In the genomic region with DNA sequence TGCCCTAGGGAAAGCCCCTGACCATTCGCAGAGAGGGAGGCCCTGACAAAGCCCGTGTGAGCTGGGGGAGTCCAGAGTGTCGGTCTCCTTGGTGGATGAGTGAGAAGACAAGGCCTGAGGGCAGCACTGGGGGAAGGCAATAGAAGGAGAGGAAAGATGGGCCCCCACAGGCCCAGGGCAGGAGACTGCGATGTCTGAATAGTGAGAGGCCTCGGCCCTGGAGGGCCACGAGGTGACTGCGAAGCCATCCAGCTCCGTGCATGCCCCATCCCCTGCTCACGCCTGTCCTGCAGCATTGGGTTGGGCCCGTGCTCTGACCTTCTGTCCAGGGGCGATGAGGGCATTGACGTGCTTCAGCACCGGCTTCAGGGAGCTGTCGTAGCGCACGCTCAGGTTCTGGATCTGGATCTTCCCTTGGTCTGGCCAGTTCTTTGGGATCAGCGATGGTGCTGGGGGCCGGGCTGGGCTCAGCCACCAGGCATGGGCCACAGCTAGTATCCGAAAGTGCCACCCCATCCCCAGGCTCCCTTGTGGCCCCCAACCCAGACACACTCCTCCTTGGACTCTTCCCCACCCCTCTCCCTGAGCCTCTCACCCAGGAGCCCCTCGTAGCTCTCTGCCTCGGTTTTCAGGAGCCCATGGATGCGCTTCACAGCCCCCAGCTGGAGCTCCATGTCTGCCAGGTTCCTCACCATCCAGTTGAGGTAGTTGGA, we compare ENCODE assay signal across 19 cellular contexts. TPM values are rescaled to one million over a fixed set of nuclear protein-coding genes. Genes with fewer than 3 reads are reported as not detected.
DNase-seq lines count a peak whose midpoint lies in the region; ATAC-seq, FAIRE-seq and TF ChIP-seq lines count a peak whose summit lies in the region.
"Had no signal": no experiment of that assay in that cellular context is flagged by ENCODE, and none has a peak within 500 bp of the region (broad histone marks: within the 10 kb centered on the region; RNA-seq: fewer than 3 reads in every experiment).

No MANE protein-coding gene starts in this region.

- H3K79me2 ChIP-seq in SK-N-SH (ENCODE audit: insufficient read depth) (no peaks in the 10 kb centered on the region), trophoblast cell (ENCODE audit: control insufficient read depth, insufficient read depth, low read length, poor library complexity) (no peaks in the 10 kb centered on the region)

- no peak for TF ChIP-seq CTCF in SK-N-SH (IDR thresholded peaks at IDR 0.05)
- no peak for TF ChIP-seq CTCF in GM13976 (IDR thresholded peaks at IDR 0.05; ENCODE audit: borderline replicate concordance, control extremely low read depth, extremely low read depth, insufficient read depth, missing control alignments)

- in situ Hi-C loops in GM13976 (cut with MboI; ENCODE audit: low sequenced_read_pairs, unreplicated experiment), result no loop called here

- no peak overlapping the region for H3K14ac ChIP-seq in trophoblast cell (ENCODE audit: low read length)

- H4K20me1 ChIP-seq in SK-N-SH (ENCODE audit: insufficient read depth), result no peaks in the 10 kb centered on the region

- no peak overlapping the region for H3K23ac ChIP-seq in trophoblast cell (ENCODE audit: low read length)

- H3K9me3 Mint-ChIP-seq in dendritic cell treated with granulocyte-macrophage colony-stimulating factor and Interleukin-4, amounts not matched to agents 40 ng/mL and 50 ng/mL, for 4 days, result no peaks in the 10 kb centered on the region
- H3K9me3 Mint-ChIP-seq: CD8-positive, alpha-beta T cell had no signal

- no peak overlapping the region for H2AK5ac ChIP-seq in trophoblast cell (ENCODE audit: low read length)

- H4K12ac ChIP-seq in trophoblast cell (ENCODE audit: low read depth, low read length), result no peak overlapping the region

- WGBS in SK-N-SH (ENCODE audit: low lambda C conversion rate), result 58% methylated on average over 14 of the region's 22 CpGs
- whole genome bisulfite sequencing in trophoblast cell (ENCODE audit: extremely low coverage, insufficient coverage, insufficient read length), result no CpG with 5 or more reads among the region's 22 CpGs

- H3K27ac ChIP-seq in SK-N-SH (ENCODE audit: low read depth in 2 of 2, low read length in 1 of 2) (no peak overlapping the region), trophoblast cell (ENCODE audit: low read depth, low read length) (no peak overlapping the region)
- H3K27ac ChIP-seq: 22Rv1, GM23248 had no signal

- no peak overlapping the region for H4K8ac ChIP-seq in trophoblast cell (ENCODE audit: low read depth, low read length)

- DNase-seq in SK-N-SH, result peak; percentile 7
- peak; percentile 20 for DNase-seq in GM13976 (ENCODE audit: low spot score)
- DNase-seq in trophoblast cell, result no peak
- no peak for DNase-seq in NCI-H1930 (lab: John Stamatoyannopoulos, UW)
- no peak for DNase-seq in GM12892 (ENCODE audit: insufficient read length)
- DNase-seq: CD8-positive, alpha-beta T cell; COR-L47; DND-41; GDM1; GM23248 had no signal

- no peak for TF ChIP-seq EP300 in SK-N-SH (IDR thresholded peaks at IDR 0.05; ENCODE audit: borderline replicate concordance in 1 of 2, low read depth in 1 of 2, low read length in 1 of 2)

- ATAC-seq in SK-N-SH treated with all-trans-retinoic acid at 6 μM for 48 hours (no peak), HG03378 (IDR thresholded peaks at IDR 0.05; ENCODE audit: unreplicated experiment) (no peak)
- ATAC-seq: CD8-positive, alpha-beta T cell had no signal

- POLR2A ChIA-PET in SK-N-SH (lab: Yijun Ruan, JAX), result no interaction called here

- no peaks in the 10 kb centered on the region for H3K79me1 ChIP-seq in trophoblast cell (ENCODE audit: low read length)

- H2AFZ ChIP-seq in SK-N-SH (ENCODE audit: low read depth) (no peak overlapping the region), trophoblast cell (ENCODE audit: insufficient read depth, low read length, poor library complexity) (no peak overlapping the region)
- H2AFZ ChIP-seq: GM23248 had no signal

- H3F3A ChIP-seq in SK-N-SH (replicated peaks; ENCODE audit: insufficient read depth), result no peaks in the 10 kb centered on the region

- intact Hi-C loops in dendritic cell treated with granulocyte-macrophage colony-stimulating factor and Interleukin-4, amounts not matched to agents 40 ng/mL and 50 ng/mL, for 4 days (cut with micrococcal nuclease), result no loop called here

- no peaks in the 10 kb centered on the region for H3K36me3 Mint-ChIP-seq in dendritic cell treated with granulocyte-macrophage colony-stimulating factor and Interleukin-4, amounts not matched to agents 40 ng/mL and 50 ng/mL, for 4 days (ENCODE audit: low read depth)
- H3K36me3 Mint-ChIP-seq: CD14-positive monocyte; CD8-positive, alpha-beta T cell had no signal

- no peak overlapping the region for H2BK5ac ChIP-seq in trophoblast cell (ENCODE audit: low read depth, low read length, poor library complexity)

- CTCF ChIA-PET in SK-N-SH (lab: Yijun Ruan, JAX), result interaction anchor here (0.7 to 3.5 kb wide), 7 partner anchors 8 to 334 kb away, joined by 3 to 20 read pairs (median 4); a partner anchor contains a TSS

- H3K4ac ChIP-seq in trophoblast cell (ENCODE audit: low read depth, low read length), result no peak overlapping the region

- no peaks in the 10 kb centered on the region for H3K9me2 ChIP-seq in SK-N-SH

- no peak overlapping the region for H4K91ac ChIP-seq in trophoblast cell (ENCODE audit: low read depth, low read length)

- H3K27me3 ChIP-seq in SK-N-SH (ENCODE audit: insufficient read depth) (peaks cover 6% of the 10 kb centered on the region; the same call in 1 of the 2 replicates), trophoblast cell (ENCODE audit: insufficient read depth, low read length) (no peaks in the 10 kb centered on the region)

- no peak overlapping the region for H3K4me2 ChIP-seq in SK-N-SH
- no peak overlapping the region for H3K4me2 ChIP-seq in trophoblast cell (ENCODE audit: low read length)

- H2BK12ac ChIP-seq in trophoblast cell (ENCODE audit: low read length), result no peak overlapping the region

- H3K4me3 ChIP-seq in SK-N-SH (ENCODE audit: low read depth in 2 of 2, low read length in 1 of 2) (no peak overlapping the region), trophoblast cell (ENCODE audit: low read depth, low read length) (peak overlapping the region; percentile 45)
- H3K4me3 ChIP-seq: GM23248 had no signal

- H3K4me1 ChIP-seq in SK-N-SH (ENCODE audit: control insufficient read depth in 1 of 2, insufficient read depth in 2 of 2, low read depth in 1 of 2, low read length in 1 of 2) (no peaks in the 10 kb centered on the region; a peak in 1 of 4 replicates), trophoblast cell (ENCODE audit: control insufficient read depth in 1 of 2, insufficient read depth in 2 of 2, low read length in 2 of 2) (peaks cover 0 to under 1% of the 10 kb centered on the region in 2 experiments)

- H3K9me3 ChIP-seq in SK-N-SH, result no peaks in the 10 kb centered on the region
- no peaks in the 10 kb centered on the region for H3K9me3 ChIP-seq in trophoblast cell (ENCODE audit: insufficient read depth, low read depth, low read length)

- no peak overlapping the region for H3K4me3 Mint-ChIP-seq in dendritic cell treated with granulocyte-macrophage colony-stimulating factor and Interleukin-4, amounts not matched to agents 40 ng/mL and 50 ng/mL, for 4 days
- H3K4me3 Mint-ChIP-seq: CD14-positive monocyte; CD8-positive, alpha-beta T cell had no signal

- no peak overlapping the region for H3K18ac ChIP-seq in trophoblast cell (ENCODE audit: low read length)

- peaks cover 22% of the 10 kb centered on the region for H3K4me1 Mint-ChIP-seq in dendritic cell treated with granulocyte-macrophage colony-stimulating factor and Interleukin-4, amounts not matched to agents 40 ng/mL and 50 ng/mL, for 4 days (ENCODE audit: low read depth)
- H3K4me1 Mint-ChIP-seq: CD14-positive monocyte had no signal

- no peak for FAIRE-seq in GM12892 (lab: Jason Lieb, UNC)
- FAIRE-seq: D721Med, GM18507, H54 had no signal

- TF ChIP-seq POLR2A in GM12892 (IDR thresholded peaks at IDR 0.05; ENCODE audit: low read depth, low read length), result no peak

- H3K36me3 ChIP-seq in SK-N-SH (replicated peaks in 1 of 2; ENCODE audit: control insufficient read depth in 1 of 2, insufficient read depth in 2 of 2, low read length in 1 of 2) (no peaks in the 10 kb centered on the region), trophoblast cell (ENCODE audit: control insufficient read depth in 1 of 2, insufficient read depth in 2 of 2, low read length in 2 of 2) (no peaks in the 10 kb centered on the region)

- H3K9ac ChIP-seq in SK-N-SH (no peak overlapping the region), trophoblast cell (ENCODE audit: low read length) (no peak overlapping the region)
- H3K9ac ChIP-seq: GM23248 had no signal

- peak overlapping the region; percentile 14 for H3K27ac Mint-ChIP-seq in dendritic cell treated with granulocyte-macrophage colony-stimulating factor and Interleukin-4, amounts not matched to agents 40 ng/mL and 50 ng/mL, for 4 days
- H3K27ac Mint-ChIP-seq: CD14-positive monocyte; CD8-positive, alpha-beta T cell had no signal

- H3K27me3 Mint-ChIP-seq in dendritic cell treated with granulocyte-macrophage colony-stimulating factor and Interleukin-4, amounts not matched to agents 40 ng/mL and 50 ng/mL, for 4 days, result peaks cover 3% of the 10 kb centered on the region

- TF ChIP-seq RAD21 in SK-N-SH (IDR thresholded peaks at IDR 0.05; ENCODE audit: low read length), result no peak

- no peak overlapping the region for H2BK120ac ChIP-seq in trophoblast cell (ENCODE audit: insufficient read depth, low read length, poor library complexity)

TF ChIP-seq in SK-N-SH treated with all-trans-retinoic acid at 6 μM for 48 hours, 23 proteins besides CTCF, POLR2A, EP300 and RAD21 (continues in another document):
- TF ChIP-seq, protein P1, sequence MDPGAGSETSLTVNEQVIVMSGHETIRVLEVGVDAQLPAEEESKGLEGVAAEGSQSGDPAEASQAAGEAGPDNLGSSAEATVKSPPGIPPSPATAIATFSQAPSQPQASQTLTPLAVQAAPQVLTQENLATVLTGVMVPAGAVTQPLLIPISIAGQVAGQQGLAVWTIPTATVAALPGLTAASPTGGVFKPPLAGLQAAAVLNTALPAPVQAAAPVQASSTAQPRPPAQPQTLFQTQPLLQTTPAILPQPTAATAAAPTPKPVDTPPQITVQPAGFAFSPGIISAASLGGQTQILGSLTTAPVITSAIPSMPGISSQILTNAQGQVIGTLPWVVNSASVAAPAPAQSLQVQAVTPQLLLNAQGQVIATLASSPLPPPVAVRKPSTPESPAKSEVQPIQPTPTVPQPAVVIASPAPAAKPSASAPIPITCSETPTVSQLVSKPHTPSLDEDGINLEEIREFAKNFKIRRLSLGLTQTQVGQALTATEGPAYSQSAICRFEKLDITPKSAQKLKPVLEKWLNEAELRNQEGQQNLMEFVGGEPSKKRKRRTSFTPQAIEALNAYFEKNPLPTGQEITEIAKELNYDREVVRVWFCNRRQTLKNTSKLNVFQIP (CRISPR knock-in tag; IDR thresholded peaks at IDR 0.05; ENCODE audit: borderline replicate concordance, low read depth), result no peak

RNA-seq across cellular contexts. Expression of a gene that starts 8.3 kb away (rescaled TPM):
- polyA plus RNA-seq in SK-N-SH (2012; rRNA removed), result 0.13 and 0.23 TPM in 2 replicates
- 0.09 and 0.22 TPM in 2 replicates for polyA plus RNA-seq in SK-N-SH (2012; cell fraction: cytosol; rRNA removed)
- polyA plus RNA-seq in SK-N-SH (2012; cell fraction: nucleus; rRNA removed), result 0.23 and 0.35 TPM in 2 replicates
- 0.05 TPM in 1 of 2 replicates, not detected in the other for polyA plus RNA-seq in trophoblast cell (2013)
- 0.55 TPM for polyA plus RNA-seq in GM12892 (2012; ENCODE audit: missing spikeins)
- polyA plus RNA-seq: BJ, CD14-positive monocyte, GM23248 had no signal

RNA-seq across cellular contexts. Expression of a gene that starts 45.2 kb away (rescaled TPM):
- 0.67 and 1.2 TPM in 2 replicates for polyA plus RNA-seq in SK-N-SH (2012; rRNA removed)
- polyA plus RNA-seq in SK-N-SH (2012; cell fraction: cytosol; rRNA removed), result 0.41 and 0.52 TPM in 2 replicates
- polyA plus RNA-seq in SK-N-SH (2012; cell fraction: nucleus; rRNA removed), result 2.1 and 3.6 TPM in 2 replicates
- 0.47 and 0.55 TPM in 2 replicates for polyA plus RNA-seq in trophoblast cell (2013)
- 0.32 TPM for polyA plus RNA-seq in GM12892 (2012; ENCODE audit: missing spikeins)

Comparison
In these comparisons a context has a peak if more than half of its experiments do, and no peak if none do; other contexts are left out.
1. DNase-seq: peak in SK-N-SH (single experiment) and GM13976 (single experiment); none in trophoblast cell (0 of 2), NCI-H1930 (0 of 2) and GM12892 (single experiment).